In the genomic region with DNA sequence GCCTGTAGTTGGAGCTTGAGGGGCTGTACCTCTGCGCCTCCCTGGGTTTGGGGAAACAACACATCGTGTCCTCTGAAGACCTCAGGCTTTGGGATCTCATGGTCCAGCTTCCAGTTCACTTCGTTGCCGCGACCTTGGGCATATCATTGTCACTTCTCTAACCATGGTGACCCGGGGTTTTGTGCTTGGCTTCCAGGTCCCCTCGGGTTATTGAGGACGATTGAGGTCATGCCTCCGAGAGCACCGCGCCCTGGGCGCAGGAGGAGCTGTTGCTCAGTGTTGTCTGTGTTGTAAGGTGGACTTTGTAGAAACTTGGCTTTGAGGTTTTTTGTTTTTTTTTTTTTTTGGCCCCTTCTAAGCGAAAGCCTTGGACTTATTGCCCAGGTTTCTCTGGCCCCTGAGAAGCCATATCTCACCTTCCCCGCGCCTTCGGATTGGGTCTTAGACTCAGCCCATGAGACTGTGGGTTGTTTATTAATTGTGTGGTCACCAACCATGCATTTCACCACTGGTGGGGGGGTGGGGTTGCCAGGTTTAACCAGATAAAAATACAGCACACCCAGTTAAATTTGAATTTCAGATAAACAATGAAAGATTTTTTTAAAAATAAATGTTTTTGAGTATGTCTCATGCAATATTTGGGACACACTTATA, we compare ENCODE assay signal across 8 cellular contexts. TPM values are rescaled to one million over a fixed set of nuclear protein-coding genes. Genes with fewer than 3 reads are reported as not detected.
DNase-seq lines count a peak whose midpoint lies in the region; ATAC-seq and TF ChIP-seq lines count a peak whose summit lies in the region.

No MANE protein-coding gene starts in this region.

- H3K4me1 ChIP-seq in psoas muscle = peaks cover 48% of the 10 kb centered on the region

- DNase-seq in Calu3 (peak; percentile 74), MV-4-11 (lab: John Stamatoyannopoulos, UW) (peak; percentile 1), fibroblast of pulmonary artery (ENCODE audit: low read depth) (no peak), psoas muscle (no peak), SKM-1 (lab: John Stamatoyannopoulos, UW; ENCODE audit: unreplicated experiment) (no peak), left colon (no peak), hepatic stellate cell (ENCODE audit: low spot score) (no peak), epidermal melanocyte (ENCODE audit: insufficient read length, low spot score) (no peak)

- CTCF ChIA-PET in Calu3 (lab: Charles Lee) = interaction anchor here (0.7 to 1.7 kb wide), 4 partner anchors 19 to 81 kb away, joined by 3 to 5 read pairs (median 4); no protein-coding TSS in a partner anchor

- no TSS peak for BruUV-seq in Calu3 (replicated peaks; lab: Mats Ljungman, UMichigan)

- H3K4me3 Mint-ChIP-seq in Calu3 (ENCODE audit: low read depth, unreplicated experiment) = peak overlapping the region; percentile 96

- H3K9me3 ChIP-seq in psoas muscle = no peaks in the 10 kb centered on the region

- H3K27me3 Mint-ChIP-seq in Calu3 (ENCODE audit: unreplicated experiment) = no peaks in the 10 kb centered on the region

- TF ChIP-seq CTCF in Calu3 (IDR thresholded peaks at IDR 0.05; ENCODE audit: unreplicated experiment) = no peak
- no peak for TF ChIP-seq CTCF in fibroblast of pulmonary artery (IDR thresholded peaks at IDR 0.05; ENCODE audit: low read length, missing control alignments)
- TF ChIP-seq CTCF in psoas muscle (IDR thresholded peaks at IDR 0.05) = no peak

- no peaks in the 10 kb centered on the region for H3K27me3 ChIP-seq in psoas muscle (ENCODE audit: insufficient read depth in 3 of 3, low read length in 2 of 3)

- H3K36me3 Mint-ChIP-seq in Calu3 (ENCODE audit: insufficient read depth, unreplicated experiment) = peaks cover 40% of the 10 kb centered on the region

- ATAC-seq in psoas muscle (no peak), left colon (no peak)

- WGBS in psoas muscle, 3 donors = 20 to 34% (median 32%) methylated on average over 16 of the region's 16 CpGs

- peaks cover 22% of the 10 kb centered on the region for H3K4me1 Mint-ChIP-seq in Calu3 (ENCODE audit: low read depth, unreplicated experiment)

- peak overlapping the region; percentile 53 for H3K27ac Mint-ChIP-seq in Calu3 (ENCODE audit: unreplicated experiment)

- H3K27ac ChIP-seq in psoas muscle = peak overlapping the region; percentile 90

- peak overlapping the region; percentile 59 for H3K4me3 ChIP-seq in fibroblast of pulmonary artery (replicated peaks; ENCODE audit: low read depth, low read length)
- H3K4me3 ChIP-seq in psoas muscle = peak overlapping the region; percentile 79

- no peaks in the 10 kb centered on the region for H3K36me3 ChIP-seq in psoas muscle (ENCODE audit: insufficient read depth in 1 of 2, low read depth in 1 of 2)

- intact Hi-C loops in Calu3 (cut with micrococcal nuclease; ENCODE audit: unreplicated experiment) (loop anchor here (10.0 kb wide), 1 partner anchor 109 kb away; a partner anchor contains a TSS), psoas muscle (cut with DNase I) (loop anchor here in 1 of 2 donors (10.0 kb wide), 1 partner anchor 99 kb away; no protein-coding TSS in a partner anchor), left colon (cut with DNase I, micrococcal nuclease) (no loop called here)

- H3K9me3 Mint-ChIP-seq in Calu3 (ENCODE audit: low read depth, unreplicated experiment) = peaks cover 3% of the 10 kb centered on the region

RNA-seq across cellular contexts. Expression of a gene that starts 2.6 kb away (rescaled TPM):
- total RNA-seq in Calu3 (2022) (21.0 and 25.5 TPM in 2 replicates), psoas muscle (10 to 100 TPM; 11.3 to 14.3 (median 12.5) TPM), left colon (1 to 10 TPM; 6.5 to 6.7 TPM)
- 1 to 10 TPM; 3.6 to 8.1 (median 6.5) TPM for polyA plus RNA-seq in psoas muscle

RNA-seq across cellular contexts. Expression of a gene that starts 54.3 kb away (rescaled TPM):
- total RNA-seq in Calu3 (2022) = 55.3 and 58.7 TPM in 2 replicates
- total RNA-seq in psoas muscle = 100 to 1,000 TPM; 114 to 184 (median 137) TPM
- 100 to 1,000 TPM in 1 of 3 donors, 10 to 100 TPM in 2; 50.9 to 114 (median 55.0) TPM for polyA plus RNA-seq in psoas muscle
- 100 to 1,000 TPM; 125 to 175 TPM for total RNA-seq in left colon

Comparison
In these comparisons a context has a peak if more than half of its experiments do, and no peak if none do; other contexts are left out.
1. DNase-seq: peak in Calu3 (single experiment) and MV-4-11 (single experiment); none in fibroblast of pulmonary artery (single experiment), psoas muscle (0 of 2), SKM-1 (single experiment), left colon (0 of 2), hepatic stellate cell (single experiment) and epidermal melanocyte (single experiment).